ENCODE assay signal across 21 cellular contexts in genomic region chr14:76948976-76949375, GRCh38.
DNase-seq lines count a peak whose midpoint lies in the region; ATAC-seq and TF ChIP-seq lines count a peak whose summit lies in the region.
"Had no signal": no experiment of that assay in that cellular context is flagged by ENCODE, and none has a peak within 500 bp of the region (broad histone marks: within the 10 kb centered on the region; RNA-seq: fewer than 3 reads in every experiment).

No MANE protein-coding gene starts in this region.

- H3K4me1 Mint-ChIP-seq in IgD-negative memory B cell: peaks cover 12 to 16% (median 14%) of the 10 kb centered on the region in 3 donors
- peaks cover 58% of the 10 kb centered on the region for H3K4me1 Mint-ChIP-seq in dendritic cell treated with granulocyte-macrophage colony-stimulating factor and Interleukin-4, amounts not matched to agents 40 ng/mL and 50 ng/mL, for 4 days (ENCODE audit: low read depth)

- H3K9me3 Mint-ChIP-seq in IgD-negative memory B cell: no peaks in the 10 kb centered on the region
- no peaks in the 10 kb centered on the region for H3K9me3 Mint-ChIP-seq in dendritic cell treated with granulocyte-macrophage colony-stimulating factor and Interleukin-4, amounts not matched to agents 40 ng/mL and 50 ng/mL, for 4 days
- H3K9me3 Mint-ChIP-seq: activated CD4-positive, alpha-beta T cell treated with anti-CD3 and anti-CD28 coated beads, Interleukin-2, amount 10 ng/mL, durations not matched to agents 24 days and 14 days; CD4-positive, alpha-beta memory T cell; neural crest cell had no signal

- H3K27me3 ChIP-seq in BLaER1 treated with 17β-estradiol and CSF1 and Interleukin-3, amounts not matched to agents 10 nM and 100 nM: no peaks in the 10 kb centered on the region
- H3K27me3 ChIP-seq in sigmoid colon: no peaks in the 10 kb centered on the region

- TF ChIP-seq POLR2A in sigmoid colon (IDR thresholded peaks at IDR 0.05): no peak

- no peak for TF ChIP-seq CTCF in sigmoid colon (IDR thresholded peaks at IDR 0.05)

- no peak for DNase-seq in sigmoid colon
- DNase-seq in NCI-H82 (lab: John Stamatoyannopoulos, UW): no peak
- DNase-seq in SW 1271 (lab: John Stamatoyannopoulos, UW): no peak
- DNase-seq: activated CD4-positive, alpha-beta T cell treated with anti-CD3 and anti-CD28 coated beads, Interleukin-2, amount 10 ng/mL, durations not matched to agents 24 days and 14 days; activated CD8-positive, alpha-beta memory T cell treated with anti-CD3 and anti-CD28 coated beads, Interleukin-2, amount 10 ng/mL, durations not matched to agents 7 days and 5 days; CD4-positive, alpha-beta memory T cell; DMS153; head of caudate nucleus; KBM-7; NCI-H1694; NCI-H748 treated with DMSO at 0.1 percent for 48 hours; psoas muscle; SHP77 treated with DMSO at 0.1 percent for 48 hours; stimulated activated CD4-positive, alpha-beta T cell treated with anti-CD3 and anti-CD28 coated beads, Interleukin-1b, Interleukin-23, amount 100 ng/mL, for 48 hours had no signal

- no peaks in the 10 kb centered on the region for H3K9me3 ChIP-seq in BLaER1 treated with 17β-estradiol and CSF1 and Interleukin-3, amounts not matched to agents 10 nM and 100 nM (replicated peaks in 1 of 11)
- H3K9me3 ChIP-seq in sigmoid colon: no peaks in the 10 kb centered on the region
- H3K9me3 ChIP-seq: psoas muscle, thoracic aorta had no signal

- peak overlapping the region in 2 of 3 donors; percentile 67 for H3K27ac Mint-ChIP-seq in IgD-negative memory B cell
- H3K27ac Mint-ChIP-seq in dendritic cell treated with granulocyte-macrophage colony-stimulating factor and Interleukin-4, amounts not matched to agents 40 ng/mL and 50 ng/mL, for 4 days: peak overlapping the region; percentile 79
- H3K27ac Mint-ChIP-seq: activated CD4-positive, alpha-beta T cell treated with anti-CD3 and anti-CD28 coated beads, Interleukin-2, amount 10 ng/mL, durations not matched to agents 24 days and 14 days; activated CD8-positive, alpha-beta memory T cell treated with anti-CD3 and anti-CD28 coated beads, Interleukin-2, amount 10 ng/mL, durations not matched to agents 7 days and 5 days had no signal

- 0 out of 22 replicates have a peak overlapping the region, but pooled peaks of 1 of the 11 experiments have one; percentile 57 for H3K9ac ChIP-seq in BLaER1 treated with 17β-estradiol and CSF1 and Interleukin-3, amounts not matched to agents 10 nM and 100 nM

- H3K36me3 Mint-ChIP-seq in IgD-negative memory B cell: peaks cover 3% of the 10 kb centered on the region
- H3K36me3 Mint-ChIP-seq in dendritic cell treated with granulocyte-macrophage colony-stimulating factor and Interleukin-4, amounts not matched to agents 40 ng/mL and 50 ng/mL, for 4 days (ENCODE audit: low read depth): no peaks in the 10 kb centered on the region
- H3K36me3 Mint-ChIP-seq: activated CD8-positive, alpha-beta memory T cell treated with anti-CD3 and anti-CD28 coated beads, Interleukin-2, amount 10 ng/mL, durations not matched to agents 7 days and 5 days; CD4-positive, alpha-beta memory T cell had no signal

- H3K27ac ChIP-seq in BLaER1 treated with 17β-estradiol and CSF1 and Interleukin-3, amounts not matched to agents 10 nM and 100 nM: peak overlapping the region in 3 of 11 experiments; percentile 42 to 73 (median 70); a peak in 2 of 22 replicates
- H3K27ac ChIP-seq in sigmoid colon: peak overlapping the region in 3 of 4 donors; percentile 76 to 97 (median 78)
- H3K27ac ChIP-seq: psoas muscle, thoracic aorta had no signal

- H3K27me3 Mint-ChIP-seq in IgD-negative memory B cell: no peaks in the 10 kb centered on the region
- H3K27me3 Mint-ChIP-seq in dendritic cell treated with granulocyte-macrophage colony-stimulating factor and Interleukin-4, amounts not matched to agents 40 ng/mL and 50 ng/mL, for 4 days: peaks cover 1% of the 10 kb centered on the region
- H3K27me3 Mint-ChIP-seq: activated CD4-positive, alpha-beta T cell treated with anti-CD3 and anti-CD28 coated beads, Interleukin-2, amount 10 ng/mL, durations not matched to agents 24 days and 14 days; activated CD8-positive, alpha-beta memory T cell treated with anti-CD3 and anti-CD28 coated beads, Interleukin-2, amount 10 ng/mL, durations not matched to agents 7 days and 5 days; CD4-positive, alpha-beta memory T cell had no signal

- 87 to 92% methylated on average over 6 of the region's 6 CpGs for WGBS in sigmoid colon, 2 donors

- ATAC-seq in GM18517 (IDR thresholded peaks at IDR 0.05; ENCODE audit: unreplicated experiment) (no peak), HG03139 (IDR thresholded peaks at IDR 0.05; ENCODE audit: unreplicated experiment) (no peak)
- ATAC-seq: activated CD8-positive, alpha-beta memory T cell treated with anti-CD3 and anti-CD28 coated beads, Interleukin-2, amount 10 ng/mL, durations not matched to agents 7 days and 5 days; psoas muscle had no signal

- no peaks in the 10 kb centered on the region for H4K20me1 ChIP-seq in BLaER1 treated with 17β-estradiol and CSF1 and Interleukin-3, amounts not matched to agents 10 nM and 100 nM

- peaks cover 47 to 86% (median 70%) of the 10 kb centered on the region in 10 experiments for H3K4me1 ChIP-seq in BLaER1 treated with 17β-estradiol and CSF1 and Interleukin-3, amounts not matched to agents 10 nM and 100 nM
- H3K4me1 ChIP-seq in sigmoid colon: peaks cover 3 to 56% (median 47%) of the 10 kb centered on the region in 4 donors

- no peak overlapping the region for H3K4me3 ChIP-seq in BLaER1 treated with 17β-estradiol and CSF1 and Interleukin-3, amounts not matched to agents 10 nM and 100 nM
- H3K4me3 ChIP-seq in sigmoid colon: no peak overlapping the region
- H3K4me3 ChIP-seq: psoas muscle, thoracic aorta had no signal

- H3K36me3 ChIP-seq in BLaER1 treated with 17β-estradiol and CSF1 and Interleukin-3, amounts not matched to agents 10 nM and 100 nM: no peaks in the 10 kb centered on the region
- no peaks in the 10 kb centered on the region for H3K36me3 ChIP-seq in sigmoid colon
- H3K36me3 ChIP-seq: thoracic aorta had no signal

- H3K4me2 ChIP-seq in BLaER1 treated with 17β-estradiol and CSF1 and Interleukin-3, amounts not matched to agents 10 nM and 100 nM: peak overlapping the region in 10 of 11 experiments; percentile 68 to 92 (median 84); a peak in 10 of 22 replicates

- no peak overlapping the region for H3K4me3 Mint-ChIP-seq in IgD-negative memory B cell
- H3K4me3 Mint-ChIP-seq in dendritic cell treated with granulocyte-macrophage colony-stimulating factor and Interleukin-4, amounts not matched to agents 40 ng/mL and 50 ng/mL, for 4 days: no peak overlapping the region
- H3K4me3 Mint-ChIP-seq: activated CD4-positive, alpha-beta T cell treated with anti-CD3 and anti-CD28 coated beads, Interleukin-2, amount 10 ng/mL, durations not matched to agents 24 days and 14 days; activated CD8-positive, alpha-beta memory T cell treated with anti-CD3 and anti-CD28 coated beads, Interleukin-2, amount 10 ng/mL, durations not matched to agents 7 days and 5 days had no signal

- TF ChIP-seq EP300 in sigmoid colon (IDR thresholded peaks at IDR 0.05): no peak

- intact Hi-C loops in dendritic cell treated with granulocyte-macrophage colony-stimulating factor and Interleukin-4, amounts not matched to agents 40 ng/mL and 50 ng/mL, for 4 days (cut with micrococcal nuclease): no loop called here
- intact Hi-C loops in sigmoid colon (cut with DNase I): no loop called here
